In the genomic region with DNA sequence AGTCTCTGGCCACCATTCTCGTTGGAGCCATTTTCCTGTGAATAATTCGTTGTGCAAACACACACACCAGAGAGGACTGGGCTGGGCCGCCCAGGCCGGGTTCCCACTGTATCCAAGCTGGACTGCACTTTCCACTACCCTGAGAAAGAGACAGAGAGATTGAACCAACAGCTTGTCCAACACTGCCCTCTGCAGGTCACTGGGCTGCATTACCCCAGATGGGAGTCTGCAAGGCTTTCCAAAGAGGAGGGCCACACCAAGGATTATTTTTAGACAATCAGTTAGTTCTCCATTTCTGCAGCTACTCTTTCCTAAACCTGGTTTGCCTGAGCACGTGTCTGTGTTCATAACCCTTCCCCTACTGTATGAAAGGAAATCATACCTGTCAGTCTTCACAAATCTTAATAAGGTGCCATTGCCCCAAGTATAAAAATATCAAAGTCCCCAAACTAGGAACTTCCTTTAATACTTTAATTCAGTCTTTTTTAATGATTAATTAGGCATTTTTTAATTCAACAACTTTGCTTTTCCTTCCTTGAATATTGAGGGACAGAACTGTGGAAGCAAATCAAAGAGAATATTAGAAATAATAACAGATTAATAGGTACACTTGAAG, we compare ENCODE assay signal across 8 cellular contexts. TPM values are rescaled to one million over a fixed set of nuclear protein-coding genes. Genes with fewer than 3 reads are reported as not detected.
DNase-seq lines count a peak whose midpoint lies in the region; ATAC-seq, FAIRE-seq and TF ChIP-seq lines count a peak whose summit lies in the region.

No MANE protein-coding gene starts in this region.

- DNase-seq in GM12891 (ENCODE audit: insufficient read length, low spot score) (peak; percentile 45), NCI-H345 (lab: John Stamatoyannopoulos, UW) (peak; percentile 83), kidney tubule cell (ENCODE audit: low spot score) (peak; percentile 80)
- peak; percentile 35 to 64 (median 52) for DNase-seq in activated CD4-positive, CD25-positive, alpha-beta regulatory T cell (lab: John Stamatoyannopoulos, UW)
- DNase-seq in central memory CD4-positive, alpha-beta T cell = peak; percentile 62
- DNase-seq in stimulated activated CD4-positive, alpha-beta T cell treated with anti-CD3 and anti-CD28 coated beads, Interleukin-1b, Interleukin-23, amount 100 ng/mL, for 4 hours (ENCODE audit: low read depth in 2 of 2) = peak; percentile 61 to 72

- peak; percentile 59 for ATAC-seq in HG03039 (IDR thresholded peaks at IDR 0.05; ENCODE audit: unreplicated experiment)
- no peak for ATAC-seq in GM21737 (IDR thresholded peaks at IDR 0.05; ENCODE audit: unreplicated experiment)

- peak; percentile 71 for FAIRE-seq in GM12891 (lab: Jason Lieb, UNC)

- no peak for TF ChIP-seq POLR2A in GM12891 (IDR thresholded peaks at IDR 0.05; ENCODE audit: low read depth, low read length)

TF ChIP-seq in GM12891, 5 proteins besides CTCF, POLR2A, EP300 and RAD21:
- TF ChIP-seq POU2F2 (IDR thresholded peaks at IDR 0.05; ENCODE audit: low read depth, low read length) = peak; percentile 21; the same call in 1 of the 2 replicates
- no peak for TF ChIP-seq TAF1 (IDR thresholded peaks at IDR 0.05; ENCODE audit: low read depth, low read length)
TF ChIP-seq in GM12891: peak in this region for 1.

RNA-seq across cellular contexts. Expression of gene FGF1, which starts 13.3 kb away (rescaled TPM):
- not detected for polyA plus RNA-seq in GM12891 (2012; ENCODE audit: low read depth, missing spikeins)
